ENCODE assay signal across 13 cellular contexts in genomic region chr15:25795061-25795460, GRCh38.
DNase-seq lines count a peak whose midpoint lies in the region; ATAC-seq and TF ChIP-seq lines count a peak whose summit lies in the region.
"Had no signal": no experiment of that assay in that cellular context is flagged by ENCODE, and none has a peak within 500 bp of the region (broad histone marks: within the 10 kb centered on the region; RNA-seq: fewer than 3 reads in every experiment).

No MANE protein-coding gene starts in this region.

- H3K27me3 ChIP-seq in H7 (ENCODE audit: control insufficient read depth, insufficient read depth, low read length) (no peaks in the 10 kb centered on the region), upper lobe of right lung (no peaks in the 10 kb centered on the region)

- H3K9me3 ChIP-seq in upper lobe of right lung: no peaks in the 10 kb centered on the region

- peak overlapping the region; percentile 7 to 72 (median 18) for H3K27ac Mint-ChIP-seq in immature natural killer cell

- no peak overlapping the region for H3K4me3 ChIP-seq in H7 (ENCODE audit: insufficient read depth, low read depth, low read length)
- H3K4me3 ChIP-seq in upper lobe of right lung: no peak overlapping the region

- peak overlapping the region; percentile 27 to 53 (median 48) for H3K4me3 Mint-ChIP-seq in immature natural killer cell

- H3K9me3 Mint-ChIP-seq in immature natural killer cell: no peaks in the 10 kb centered on the region

- peaks cover 83 to 93% of the 10 kb centered on the region in 2 donors for H3K4me1 Mint-ChIP-seq in immature natural killer cell

- no peaks in the 10 kb centered on the region for H3K4me1 ChIP-seq in upper lobe of right lung

- peaks cover 0 to 7% (median 1%) of the 10 kb centered on the region in 3 donors for H3K27me3 Mint-ChIP-seq in immature natural killer cell (ENCODE audit: low read depth in 3 of 3)

- H3K36me3 Mint-ChIP-seq in immature natural killer cell: peaks cover 0 to 3% (median 0%) of the 10 kb centered on the region in 3 donors

- no peak overlapping the region for H3K27ac ChIP-seq in upper lobe of right lung

- TF ChIP-seq CTCF in upper lobe of right lung (IDR thresholded peaks at IDR 0.05): no peak

- ATAC-seq in upper lobe of right lung: no peak
- ATAC-seq in GM21360 (IDR thresholded peaks at IDR 0.05; ENCODE audit: unreplicated experiment): no peak
- ATAC-seq: Panc1 had no signal

- intact Hi-C loops in upper lobe of right lung (cut with DNase I): no loop called here

- peak; percentile 56 for DNase-seq in activated effector memory CD4-positive, alpha-beta T cell treated with anti-CD3 and anti-CD28 coated beads, Interleukin-2, amount 50 U/mL, for 16 hours
- DNase-seq in activated effector memory CD4-positive, alpha-beta T cell treated with Interleukin-2 at 50 U/mL for 16 hours: no peak
- DNase-seq in H7 (peak; percentile 39), immature natural killer cell (peak; percentile 70 to 77 (median 71)), upper lobe of right lung (peak; percentile 33), NCI-H748 treated with DMSO at 0.1 percent for 48 hours (lab: John Stamatoyannopoulos, UW) (no peak)
- DNase-seq: DMS53, NCI-H1048, NCI-H1436 treated with DMSO at 0.1 percent for 48 hours, NCI-H2081, NCI-H510A treated with DMSO at 0.1 percent for 48 hours had no signal

- H3K36me3 ChIP-seq in H7 (replicated peaks; ENCODE audit: control insufficient read depth, insufficient read depth, low read length) (no peaks in the 10 kb centered on the region), upper lobe of right lung (no peaks in the 10 kb centered on the region)

Comparison
In these comparisons a context has a peak if more than half of its experiments do, and no peak if none do; other contexts are left out.
1. DNase-seq: peak in activated effector memory CD4-positive, alpha-beta T cell treated with anti-CD3 and anti-CD28 coated beads, Interleukin-2, amount 50 U/mL, for 16 hours (single experiment), H7 (single experiment), immature natural killer cell (3 of 3) and upper lobe of right lung (single experiment); none in activated effector memory CD4-positive, alpha-beta T cell treated with Interleukin-2 at 50 U/mL for 16 hours (single experiment) and NCI-H748 treated with DMSO at 0.1 percent for 48 hours (single experiment).